In genomic region chr17:28889996-28890395, GRCh38 we compare ENCODE assay signal across 13 cellular contexts. TPM values are rescaled to one million over a fixed set of nuclear protein-coding genes. Genes with fewer than 3 reads are reported as not detected.
DNase-seq lines count a peak whose midpoint lies in the region; ATAC-seq and TF ChIP-seq lines count a peak whose summit lies in the region.
"Had no signal": no experiment of that assay in that cellular context is flagged by ENCODE, and none has a peak within 500 bp of the region (broad histone marks: within the 10 kb centered on the region; RNA-seq: fewer than 3 reads in every experiment).

No MANE protein-coding gene starts in this region.

- ATAC-seq in gastroesophageal sphincter (no peak), GM18517 (IDR thresholded peaks at IDR 0.05; ENCODE audit: unreplicated experiment) (no peak)

- no peak for TF ChIP-seq POLR2A in gastroesophageal sphincter (IDR thresholded peaks at IDR 0.05)
- TF ChIP-seq POLR2A in adrenal gland (IDR thresholded peaks at IDR 0.05) = no peak

- H3K27me3 ChIP-seq in gastroesophageal sphincter (no peaks in the 10 kb centered on the region), adrenal gland (no peaks in the 10 kb centered on the region)
- H3K27me3 ChIP-seq: heart left ventricle had no signal

- H3K9me3 Mint-ChIP-seq in CD14-positive monocyte = no peaks in the 10 kb centered on the region
- no peaks in the 10 kb centered on the region for H3K9me3 Mint-ChIP-seq in activated CD4-positive, alpha-beta memory T cell treated with anti-CD3 and anti-CD28 coated beads, Interleukin-2, amount 10 ng/mL, durations not matched to agents 7 days and 5 days

- no peak overlapping the region for H3K4me3 Mint-ChIP-seq in CD14-positive monocyte
- no peak overlapping the region for H3K4me3 Mint-ChIP-seq in activated CD4-positive, alpha-beta memory T cell treated with anti-CD3 and anti-CD28 coated beads, Interleukin-2, amount 10 ng/mL, durations not matched to agents 7 days and 5 days

- H3K9me3 ChIP-seq in gastroesophageal sphincter = no peaks in the 10 kb centered on the region
- H3K9me3 ChIP-seq in adrenal gland (replicated peaks in 1 of 3) = no peaks in the 10 kb centered on the region
- H3K9me3 ChIP-seq: heart left ventricle had no signal

- DNase-seq in CD14-positive monocyte (ENCODE audit: low spot score) = peak; percentile 5
- DNase-seq in GDM1 (lab: John Stamatoyannopoulos, UW) = peak; percentile 12
- DNase-seq in activated CD4-positive, alpha-beta memory T cell treated with anti-CD3 and anti-CD28 coated beads, Interleukin-2, amount 10 ng/mL, durations not matched to agents 7 days and 5 days = no peak
- DNase-seq in pons (ENCODE audit: low spot score) = no peak
- no peak for DNase-seq in adrenal gland
- no peak for DNase-seq in SHP77 (lab: John Stamatoyannopoulos, UW)
- DNase-seq: amygdala, kidney glomerular epithelial cell, NCI-H2081 had no signal

- H3K36me3 ChIP-seq in gastroesophageal sphincter = peaks cover 0 to 43% of the 10 kb centered on the region in 2 donors
- H3K36me3 ChIP-seq in adrenal gland (replicated peaks in 1 of 2) = peaks cover 0 to 8% of the 10 kb centered on the region in 2 donors

- CTCF ChIA-PET in activated CD4-positive, alpha-beta memory T cell treated with anti-CD3 and anti-CD28 coated beads, Interleukin-2, amount 10 ng/mL, durations not matched to agents 7 days and 5 days (lab: Charles Lee) = interaction anchor here (0.9 to 1.4 kb wide), 2 partner anchors 9 to 13 kb away, joined by 3 to 4 read pairs; partner anchors contain the start of gene DHRS13

- intact Hi-C loops in CD14-positive monocyte (cut with micrococcal nuclease) = no loop called here
- intact Hi-C loops in adrenal gland (cut with DNase I) = no loop called here

- H3K27ac ChIP-seq in gastroesophageal sphincter (peak overlapping the region in 3 of 4 donors; percentile 4 to 40 (median 18)), adrenal gland (no peak overlapping the region)
- H3K27ac ChIP-seq: epithelial cell of prostate had no signal

- no peak for TF ChIP-seq EP300 in gastroesophageal sphincter (IDR thresholded peaks at IDR 0.05)

- H3K36me3 Mint-ChIP-seq in CD14-positive monocyte = peaks cover 39 to 71% of the 10 kb centered on the region in 2 donors
- peaks cover 42% of the 10 kb centered on the region for H3K36me3 Mint-ChIP-seq in activated CD4-positive, alpha-beta memory T cell treated with anti-CD3 and anti-CD28 coated beads, Interleukin-2, amount 10 ng/mL, durations not matched to agents 7 days and 5 days (ENCODE audit: low read depth)

- H3K4me3 ChIP-seq in gastroesophageal sphincter (no peak overlapping the region), adrenal gland (no peak overlapping the region)
- H3K4me3 ChIP-seq: heart left ventricle had no signal

- peaks cover 0 to 44% (median 0%) of the 10 kb centered on the region in 3 donors for H3K4me1 ChIP-seq in gastroesophageal sphincter
- H3K4me1 ChIP-seq in adrenal gland (replicated peaks in 1 of 2) = peaks cover 0 to 19% of the 10 kb centered on the region in 2 donors

- WGBS in gastroesophageal sphincter (ENCODE audit: low coverage in 1 of 2), 2 donors = 47 to 85% methylated on average over 2 to 3 of the region's 5 CpGs
- 79 to 88% (median 82%) methylated on average over 5 of the region's 5 CpGs for WGBS in adrenal gland, 4 donors

- POLR2A ChIA-PET in activated CD4-positive, alpha-beta memory T cell treated with anti-CD3 and anti-CD28 coated beads, Interleukin-2, amount 10 ng/mL, durations not matched to agents 7 days and 5 days (lab: Charles Lee) = interaction anchor here (1.2 to 6.7 kb wide), 3 partner anchors 12 to 48 kb away, joined by 3 to 39 read pairs (median 5); partner anchors contain the start of genes DHRS13 and FAM222B

- H3K27me3 Mint-ChIP-seq in CD14-positive monocyte (ENCODE audit: low read depth in 3 of 3) = peaks cover 0 to 2% (median 2%) of the 10 kb centered on the region in 3 donors
- H3K27me3 Mint-ChIP-seq in activated CD4-positive, alpha-beta memory T cell treated with anti-CD3 and anti-CD28 coated beads, Interleukin-2, amount 10 ng/mL, durations not matched to agents 7 days and 5 days = no peaks in the 10 kb centered on the region

- no peak for TF ChIP-seq CTCF in CD14-positive monocyte (IDR thresholded peaks at IDR 0.05)
- no peak for TF ChIP-seq CTCF in gastroesophageal sphincter (IDR thresholded peaks at IDR 0.05)
- no peak for TF ChIP-seq CTCF in adrenal gland (IDR thresholded peaks at IDR 0.05)

- peaks cover 39% of the 10 kb centered on the region for H3K4me1 Mint-ChIP-seq in CD14-positive monocyte
- peaks cover 54% of the 10 kb centered on the region for H3K4me1 Mint-ChIP-seq in activated CD4-positive, alpha-beta memory T cell treated with anti-CD3 and anti-CD28 coated beads, Interleukin-2, amount 10 ng/mL, durations not matched to agents 7 days and 5 days

- peak overlapping the region; percentile 23 to 87 (median 61) for H3K27ac Mint-ChIP-seq in CD14-positive monocyte
- H3K27ac Mint-ChIP-seq in activated CD4-positive, alpha-beta memory T cell treated with anti-CD3 and anti-CD28 coated beads, Interleukin-2, amount 10 ng/mL, durations not matched to agents 7 days and 5 days = peak overlapping the region; percentile 47

RNA-seq across cellular contexts. Expression of gene FLOT2, which starts 7.5 kb away (rescaled TPM):
- polyA plus RNA-seq in CD14-positive monocyte (100 to 1,000 TPM; 244 to 271 TPM), adrenal gland (10 to 100 TPM; 36.8 to 43.3 (median 43.1) TPM)
- total RNA-seq in activated CD4-positive, alpha-beta memory T cell treated with anti-CD3 and anti-CD28 coated beads, Interleukin-2, amount 10 ng/mL, durations not matched to agents 7 days and 5 days = 100 to 1,000 TPM; 193 to 200 TPM
- total RNA-seq in gastroesophageal sphincter (100 to 1,000 TPM in 2 of 4 donors, 10 to 100 TPM in 2; 71.6 to 107 (median 91.2) TPM), adrenal gland (100 to 1,000 TPM in 2 of 8 donors, 10 to 100 TPM in 6; 48.4 to 193 (median 86.5) TPM)

RNA-seq across cellular contexts. Expression of gene DHRS13, which starts 12.9 kb away (rescaled TPM):
- 1 to 10 TPM; 3.7 to 4.5 TPM for polyA plus RNA-seq in CD14-positive monocyte
- 10 to 100 TPM; 25.2 to 25.7 TPM for total RNA-seq in activated CD4-positive, alpha-beta memory T cell treated with anti-CD3 and anti-CD28 coated beads, Interleukin-2, amount 10 ng/mL, durations not matched to agents 7 days and 5 days
- total RNA-seq in gastroesophageal sphincter = 1 to 10 TPM; 3.9 to 6.5 (median 5.2) TPM
- total RNA-seq in adrenal gland = 10 to 100 TPM in 7 of 8 donors, 1 to 10 TPM in 1; 4.4 to 23.5 (median 14.7) TPM
- polyA plus RNA-seq in adrenal gland = 10 to 100 TPM in 2 of 3 donors, 1 to 10 TPM in 1; 8.9 to 15.4 (median 10.5) TPM

RNA-seq across cellular contexts. Expression of gene ERAL1, which starts 35.2 kb away (rescaled TPM):
- polyA plus RNA-seq in CD14-positive monocyte (10 to 100 TPM; 33.8 to 34.5 TPM), adrenal gland (10 to 100 TPM; 44.0 to 80.8 (median 60.9) TPM)
- total RNA-seq in activated CD4-positive, alpha-beta memory T cell treated with anti-CD3 and anti-CD28 coated beads, Interleukin-2, amount 10 ng/mL, durations not matched to agents 7 days and 5 days = 10 to 100 TPM; 34.6 to 35.2 TPM
- total RNA-seq in gastroesophageal sphincter (10 to 100 TPM; 25.8 to 48.3 (median 29.2) TPM), adrenal gland (10 to 100 TPM; 45.0 to 62.1 (median 55.1) TPM)

RNA-seq across cellular contexts. Expression of gene FAM222B, which starts 47.4 kb away (rescaled TPM):
- 1 to 10 TPM; 1.5 to 1.9 TPM for polyA plus RNA-seq in CD14-positive monocyte
- 10 to 100 TPM; 15.5 to 17.1 TPM for total RNA-seq in activated CD4-positive, alpha-beta memory T cell treated with anti-CD3 and anti-CD28 coated beads, Interleukin-2, amount 10 ng/mL, durations not matched to agents 7 days and 5 days
- 10 to 100 TPM; 15.5 to 47.6 (median 21.6) TPM for total RNA-seq in gastroesophageal sphincter
- 10 to 100 TPM in 6 of 8 donors, 1 to 10 TPM in 2; 5.5 to 18.3 (median 15.6) TPM for total RNA-seq in adrenal gland
- 10 to 100 TPM in 2 of 3 donors, 1 to 10 TPM in 1; 4.9 to 16.4 (median 10.6) TPM for polyA plus RNA-seq in adrenal gland

Comparison
In these comparisons a context has a peak if more than half of its experiments do, and no peak if none do; other contexts are left out.
1. DNase-seq: peak in CD14-positive monocyte (single experiment) and GDM1 (single experiment); none in activated CD4-positive, alpha-beta memory T cell treated with anti-CD3 and anti-CD28 coated beads, Interleukin-2, amount 10 ng/mL, durations not matched to agents 7 days and 5 days (single experiment), pons (single experiment), adrenal gland (0 of 7) and SHP77 (0 of 2).
2. H3K27ac ChIP-seq: peak in gastroesophageal sphincter (3 of 4); none in adrenal gland (0 of 5).